In genomic region chr19:46768727-46769126, GRCh38 we compare ENCODE assay signal across 7 cellular contexts. TPM values are rescaled to one million over a fixed set of nuclear protein-coding genes. Genes with fewer than 3 reads are reported as not detected.
A peak's percentile ranks its signal among the peaks of the same experiment; 100 is the strongest.
DNase-seq lines count a peak whose midpoint lies in the region; ATAC-seq and TF ChIP-seq lines count a peak whose summit lies in the region.
"Not testable (repeated sequence)": the region's sequence is repeated elsewhere in the genome, so short reads cannot be mapped to it uniquely, and the experiment has no call there.

No MANE protein-coding gene starts in this region.

- not testable (repeated sequence) for TF ChIP-seq CTCF in GM23338 (conservative IDR thresholded peaks at IDR 0.05; ENCODE audit: low read depth in 2 of 2); VCaP (conservative IDR thresholded peaks at IDR 0.05); brain (conservative IDR thresholded peaks at IDR 0.05); heart left ventricle (IDR thresholded peaks at IDR 0.05); nephron progenitor cell (IDR thresholded peaks at IDR 0.05); sigmoid colon (IDR thresholded peaks at IDR 0.05)

- ATAC-seq in GM23338, heart left ventricle: not testable (repeated sequence)

- H3K9me3 ChIP-seq in heart left ventricle, sigmoid colon: not testable (repeated sequence)

- H3K9me2 ChIP-seq in GM23338 (ENCODE audit: insufficient read depth) = not testable (repeated sequence)

- not testable (repeated sequence) for H3K4me1 ChIP-seq in GM23338 (ENCODE audit: insufficient read depth)
- peaks cover 0 to 20% (median 0%) of the 10 kb centered on the region in 12 donors for H3K4me1 ChIP-seq in heart left ventricle
- peaks cover 0 to 13% (median 9%) of the 10 kb centered on the region in 4 donors for H3K4me1 ChIP-seq in sigmoid colon

- H3K4me1 Mint-ChIP-seq in GM23338, brain, nephron progenitor cell: not testable (repeated sequence)

- not testable (repeated sequence) for H4K20me1 ChIP-seq in GM23338 (replicated peaks; ENCODE audit: insufficient read depth)

- not testable (repeated sequence) for H3K36me3 ChIP-seq in GM23338 (ENCODE audit: insufficient read depth); heart left ventricle; sigmoid colon

- not testable (repeated sequence) for H3K27me3 ChIP-seq in GM23338 (ENCODE audit: insufficient read depth); heart left ventricle; sigmoid colon

- not testable (repeated sequence) for H3K4me3 ChIP-seq in GM23338, heart left ventricle, sigmoid colon

- not testable (repeated sequence) for H3K27me3 Mint-ChIP-seq in GM23338 (ENCODE audit: insufficient read depth, low read depth, poor library complexity); brain; nephron progenitor cell (ENCODE audit: low read depth, poor library complexity)

- not testable (repeated sequence) for H3K27ac ChIP-seq in GM23338 (ENCODE audit: low read depth)
- H3K27ac ChIP-seq in VCaP (peak overlapping the region; percentile 81), heart left ventricle (peak overlapping the region in 11 of 12 donors; percentile 14 to 74 (median 64)), sigmoid colon (peak overlapping the region in 3 of 4 donors; percentile 14 to 60 (median 41))

- not testable (repeated sequence) for H3K79me2 ChIP-seq in GM23338 (replicated peaks; ENCODE audit: insufficient read depth)

- H3K4me3 Mint-ChIP-seq in GM23338, brain, nephron progenitor cell: not testable (repeated sequence)

- TF ChIP-seq EP300 in sigmoid colon (IDR thresholded peaks at IDR 0.05) = not testable (repeated sequence)

- H3K27ac Mint-ChIP-seq in GM23338 = not testable (repeated sequence)
- H3K27ac Mint-ChIP-seq in brain (peak overlapping the region in 3 of 5 experiments; percentile 33 to 70 (median 52)), nephron progenitor cell (peak overlapping the region; percentile 55)

- not testable (repeated sequence) for H3K4me2 ChIP-seq in GM23338

- H3K36me3 Mint-ChIP-seq in GM23338 (ENCODE audit: low read depth) = peaks cover 15% of the 10 kb centered on the region
- peaks cover 13% of the 10 kb centered on the region for H3K36me3 Mint-ChIP-seq in brain
- peaks cover 23% of the 10 kb centered on the region for H3K36me3 Mint-ChIP-seq in nephron progenitor cell (ENCODE audit: low read depth)

- intact Hi-C loops in heart left ventricle (cut with DNase I) = loop anchor here in 2 of 10 donors (10.0 kb wide), 1 partner anchor 226 kb away; no protein-coding TSS in a partner anchor
- intact Hi-C loops in sigmoid colon (cut with DNase I) = not testable (repeated sequence)

- H2AFZ ChIP-seq in GM23338 = not testable (repeated sequence)

- DNase-seq in GM23338 (ENCODE audit: low spot score) (peak; percentile 46), left kidney (ENCODE audit: low read depth, low spot score) (peak; percentile 23)
- DNase-seq in heart left ventricle, nephron progenitor cell, sigmoid colon: not testable (repeated sequence)

- not testable (repeated sequence) for H3K9me3 Mint-ChIP-seq in GM23338, brain, nephron progenitor cell

- not testable (repeated sequence) for H3F3A ChIP-seq in GM23338 (replicated peaks; ENCODE audit: low read depth)

- 35 to 45% (median 36%) methylated on average over 4 of the region's 4 CpGs for WGBS in heart left ventricle, 4 donors
- WGBS in sigmoid colon, 2 donors = 13 to 53% methylated on average over 4 of the region's 4 CpGs

- not testable (repeated sequence) for TF ChIP-seq POLR2A in heart left ventricle (IDR thresholded peaks at IDR 0.05); sigmoid colon (IDR thresholded peaks at IDR 0.05)

RNA-seq across cellular contexts. Expression of gene SLC1A5, which starts 19.7 kb away (rescaled TPM):
- total RNA-seq in GM23338 (2014; rRNA removed; shearing (Covaris generic)) = 249 and 272 TPM in 2 replicates
- polyA plus RNA-seq in GM23338 (2016; fragmentation: Nextera tagmentation; extraction: Ambion mirVana) = 103 and 109 TPM in 2 replicates
- polyA plus RNA-seq in brain (ENCODE audit: insufficient read depth, low read depth, low replicate concordance) = 175 TPM
- 10 to 100 TPM in 4 of 9 donors, 1 to 10 TPM in 5; 3.7 to 22.4 (median 8.9) TPM for total RNA-seq in heart left ventricle
- polyA plus RNA-seq in heart left ventricle = 10 to 100 TPM in 1 of 2 donors, 1 to 10 TPM in 1; 3.8 to 21.5 TPM
- total RNA-seq in sigmoid colon = 10 to 100 TPM; 21.8 to 28.8 (median 24.8) TPM
- polyA plus RNA-seq in sigmoid colon = 100 to 1,000 TPM in 1 of 3 donors, 10 to 100 TPM in 2; 24.7 to 122 (median 30.6) TPM

RNA-seq across cellular contexts. Expression of gene STRN4, which starts 22.5 kb away (rescaled TPM):
- total RNA-seq in GM23338 (2014; rRNA removed; shearing (Covaris generic)) = 131 and 140 TPM in 2 replicates
- polyA plus RNA-seq in GM23338 (2016; fragmentation: Nextera tagmentation; extraction: Ambion mirVana) (58.0 and 62.1 TPM in 2 replicates), brain (ENCODE audit: insufficient read depth, low read depth, low replicate concordance) (104 TPM), heart left ventricle (10 to 100 TPM; 42.2 to 89.6 TPM), sigmoid colon (10 to 100 TPM; 45.0 to 63.4 (median 51.8) TPM)
- total RNA-seq in heart left ventricle (10 to 100 TPM; 41.0 to 93.6 (median 53.7) TPM), sigmoid colon (10 to 100 TPM; 42.5 to 62.6 (median 49.7) TPM)

RNA-seq across cellular contexts. Expression of gene FKRP, which starts 22.9 kb away (rescaled TPM):
- 25.5 and 31.9 TPM in 2 replicates for total RNA-seq in GM23338 (2014; rRNA removed; shearing (Covaris generic))
- polyA plus RNA-seq in GM23338 (2016; fragmentation: Nextera tagmentation; extraction: Ambion mirVana) = 8.9 and 11.5 TPM in 2 replicates
- polyA plus RNA-seq in brain (ENCODE audit: insufficient read depth, low read depth, low replicate concordance) = 9.0 TPM
- 10 to 100 TPM; 13.9 to 25.1 (median 19.8) TPM for total RNA-seq in heart left ventricle
- polyA plus RNA-seq in heart left ventricle = 10 to 100 TPM; 14.4 to 20.7 TPM
- total RNA-seq in sigmoid colon = 10 to 100 TPM; 15.0 to 31.0 (median 15.7) TPM
- polyA plus RNA-seq in sigmoid colon = 10 to 100 TPM in 1 of 3 donors, 1 to 10 TPM in 2; 1.4 to 11.9 (median 3.6) TPM

RNA-seq across cellular contexts. Expression of gene PRKD2, which starts 51.8 kb away (rescaled TPM):
- 66.6 and 68.0 TPM in 2 replicates for total RNA-seq in GM23338 (2014; rRNA removed; shearing (Covaris generic))
- polyA plus RNA-seq in GM23338 (2016; fragmentation: Nextera tagmentation; extraction: Ambion mirVana) (53.8 and 53.9 TPM in 2 replicates), brain (ENCODE audit: insufficient read depth, low read depth, low replicate concordance) (42.0 TPM), heart left ventricle (10 to 100 TPM; 10.6 to 12.1 TPM), sigmoid colon (10 to 100 TPM; 18.6 to 51.7 (median 32.6) TPM)
- total RNA-seq in heart left ventricle (10 to 100 TPM in 7 of 9 donors, 1 to 10 TPM in 2; 8.4 to 32.8 (median 13.2) TPM), sigmoid colon (10 to 100 TPM; 14.7 to 33.8 (median 16.7) TPM)
